Comparison of ENCODE assay signal across 26 cellular contexts in genomic region chr12:65930114-65930828, GRCh38.
A peak's percentile ranks its signal among the peaks of the same experiment; 100 is the strongest.
DNase-seq lines count a peak whose midpoint lies in the region; ATAC-seq and TF ChIP-seq lines count a peak whose summit lies in the region.
"Had no signal": no experiment of that assay in that cellular context is flagged by ENCODE, and none has a peak within 500 bp of the region (broad histone marks: within the 10 kb centered on the region; RNA-seq: fewer than 3 reads in every experiment).

No MANE protein-coding gene starts in this region.

- H3K27me3 Mint-ChIP-seq in MCF 10A (ENCODE audit: insufficient read depth, unreplicated experiment) (no peaks in the 10 kb centered on the region), WTC11 (ENCODE audit: low read depth) (no peaks in the 10 kb centered on the region), type B pancreatic cell (no peaks in the 10 kb centered on the region)
- H3K27me3 Mint-ChIP-seq in activated T-helper 17 cell treated with anti-CD3 and anti-CD28 coated beads, Interleukin-2, amount 50 U/mL, for 72 hours = peaks cover 31% of the 10 kb centered on the region

- CTCF ChIA-PET in MCF 10A (lab: Yijun Ruan, JAX) = interaction anchor here (0.5 to 1.4 kb wide), 4 partner anchors 18 to 1431 kb away, joined by 3 read pairs; no protein-coding TSS in a partner anchor
- CTCF ChIA-PET in WTC11 (lab: Charles Lee) = interaction anchor here (1.1 to 1.4 kb wide), 2 partner anchors 14 to 88 kb away, joined by 3 to 8 read pairs; no protein-coding TSS in a partner anchor

- TF ChIP-seq CTCF in MCF 10A (IDR thresholded peaks at IDR 0.05; ENCODE audit: unreplicated experiment) = no peak
- TF ChIP-seq CTCF in breast epithelium (IDR thresholded peaks at IDR 0.05) = no peak
- TF ChIP-seq CTCF in WTC11 (IDR thresholded peaks at IDR 0.05) = no peak
- no peak for TF ChIP-seq CTCF in type B pancreatic cell (conservative IDR thresholded peaks at IDR 0.05)
- TF ChIP-seq CTCF in suprapubic skin (IDR thresholded peaks at IDR 0.05) = no peak

- H4K5ac ChIP-seq in mesendoderm (ENCODE audit: low read length) = no peak overlapping the region

- no peak overlapping the region for H4K8ac ChIP-seq in mesendoderm (ENCODE audit: low read depth, low read length)

- H2BK5ac ChIP-seq in mesendoderm (ENCODE audit: low read length) = no peak overlapping the region

- H3K27ac Mint-ChIP-seq in MCF 10A (ENCODE audit: low read depth, unreplicated experiment) (peak overlapping the region; percentile 63), WTC11 (peak overlapping the region; percentile 80), type B pancreatic cell (peak overlapping the region; percentile 13)
- H3K27ac Mint-ChIP-seq in activated T-helper 17 cell treated with anti-CD3 and anti-CD28 coated beads, Interleukin-2, amount 50 U/mL, for 72 hours = no peak overlapping the region
- H3K27ac Mint-ChIP-seq: activated CD4-positive, alpha-beta T cell treated with anti-CD3 and anti-CD28 coated beads, Interleukin-2, amount 10 ng/mL, durations not matched to agents 7 days and 5 days; activated naive CD8-positive, alpha-beta T cell treated with anti-CD3 and anti-CD28 coated beads, Interleukin-2, amount 50 U/mL, for 24 hours; naive thymus-derived CD4-positive, alpha-beta T cell had no signal

- no peak overlapping the region for H2AK5ac ChIP-seq in mesendoderm (ENCODE audit: low read length)

- H3K4me1 Mint-ChIP-seq in MCF 10A (ENCODE audit: insufficient read depth, unreplicated experiment) (peaks cover 49% of the 10 kb centered on the region), WTC11 (peaks cover 65% of the 10 kb centered on the region), type B pancreatic cell (ENCODE audit: unreplicated experiment) (peaks cover 66% of the 10 kb centered on the region)
- H3K4me1 Mint-ChIP-seq in activated T-helper 17 cell treated with anti-CD3 and anti-CD28 coated beads, Interleukin-2, amount 50 U/mL, for 72 hours = no peaks in the 10 kb centered on the region
- H3K4me1 Mint-ChIP-seq: activated CD4-positive, alpha-beta T cell treated with anti-CD3 and anti-CD28 coated beads, Interleukin-2, amount 10 ng/mL, durations not matched to agents 7 days and 5 days had no signal

- no peak overlapping the region for H3K4me3 Mint-ChIP-seq in MCF 10A (ENCODE audit: unreplicated experiment)
- H3K4me3 Mint-ChIP-seq in WTC11 = peak overlapping the region; percentile 34
- H3K4me3 Mint-ChIP-seq in type B pancreatic cell = no peak overlapping the region
- H3K4me3 Mint-ChIP-seq in activated T-helper 17 cell treated with anti-CD3 and anti-CD28 coated beads, Interleukin-2, amount 50 U/mL, for 72 hours = no peak overlapping the region
- H3K4me3 Mint-ChIP-seq: activated CD4-positive, alpha-beta T cell treated with anti-CD3 and anti-CD28 coated beads, Interleukin-2, amount 10 ng/mL, durations not matched to agents 7 days and 5 days; activated naive CD8-positive, alpha-beta T cell treated with anti-CD3 and anti-CD28 coated beads, Interleukin-2, amount 50 U/mL, for 24 hours; naive thymus-derived CD4-positive, alpha-beta T cell had no signal

- H3K4me3 ChIP-seq in breast epithelium (no peak overlapping the region), mesendoderm (ENCODE audit: low read length) (no peak overlapping the region), suprapubic skin (no peak overlapping the region)
- H3K4me3 ChIP-seq: GM23248, K562, right lobe of liver had no signal

- ATAC-seq in WTC11 = no peak; the same call in 1 of the 2 replicates
- ATAC-seq in GM21619 (IDR thresholded peaks at IDR 0.05; ENCODE audit: unreplicated experiment) = no peak
- no peak for ATAC-seq in activated T-helper 17 cell treated with anti-CD3 and anti-CD28 coated beads, Interleukin-2, amount 50 U/mL, for 72 hours (replicated peaks)
- ATAC-seq: activated naive CD8-positive, alpha-beta T cell treated with anti-CD3 and anti-CD28 coated beads, Interleukin-2, amount 50 U/mL, for 24 hours; K562; naive thymus-derived CD4-positive, alpha-beta T cell had no signal

- H2BK15ac ChIP-seq in mesendoderm (replicated peaks; ENCODE audit: low read depth) = no peak overlapping the region

- no peak overlapping the region for H3K4me2 ChIP-seq in mesendoderm (ENCODE audit: low read length)

- H3K23ac ChIP-seq in mesendoderm (ENCODE audit: low read length) = no peak overlapping the region

- intact Hi-C loops in MCF 10A (cut with micrococcal nuclease) = no loop called here
- intact Hi-C loops in breast epithelium (cut with DNase I; ENCODE audit: low total_unique reads) = no loop called here

- TF ChIP-seq POLR2A in breast epithelium (IDR thresholded peaks at IDR 0.05) (no peak), suprapubic skin (IDR thresholded peaks at IDR 0.05) (no peak)

- no peak overlapping the region for H3K4ac ChIP-seq in mesendoderm (ENCODE audit: low read depth, low read length)

- no peaks in the 10 kb centered on the region for H3K36me3 ChIP-seq in breast epithelium
- H3K36me3 ChIP-seq in mesendoderm (ENCODE audit: control insufficient read depth, insufficient read depth, low read length) = no peaks in the 10 kb centered on the region
- H3K36me3 ChIP-seq in suprapubic skin = no peaks in the 10 kb centered on the region
- H3K36me3 ChIP-seq: BE2C, right lobe of liver had no signal

- no peak overlapping the region for H3K9ac ChIP-seq in mesendoderm (ENCODE audit: low read length)
- H3K9ac ChIP-seq: GM23248, parathyroid adenoma had no signal

- H3K79me2 ChIP-seq in mesendoderm (ENCODE audit: control insufficient read depth, insufficient read depth, low read length) = no peaks in the 10 kb centered on the region
- H3K79me2 ChIP-seq: parathyroid adenoma had no signal

- POLR2A ChIA-PET in MCF 10A (lab: Yijun Ruan, JAX) (interaction anchor here (0.6 to 2.9 kb wide), 7 partner anchors 11 to 155 kb away, joined by 3 to 27 read pairs (median 3); no protein-coding TSS in a partner anchor), WTC11 (lab: Charles Lee) (no interaction called here)

- H3K9me3 ChIP-seq in breast epithelium (no peaks in the 10 kb centered on the region), suprapubic skin (no peaks in the 10 kb centered on the region)
- H3K9me3 ChIP-seq: BE2C, right lobe of liver had no signal

- H3K56ac ChIP-seq in mesendoderm (ENCODE audit: low read length) = peak overlapping the region; percentile 17

- H3K36me3 Mint-ChIP-seq in MCF 10A (ENCODE audit: insufficient read depth, unreplicated experiment) (peaks cover 23% of the 10 kb centered on the region), WTC11 (no peaks in the 10 kb centered on the region), type B pancreatic cell (peaks cover 7% of the 10 kb centered on the region)
- no peaks in the 10 kb centered on the region for H3K36me3 Mint-ChIP-seq in activated T-helper 17 cell treated with anti-CD3 and anti-CD28 coated beads, Interleukin-2, amount 50 U/mL, for 72 hours (ENCODE audit: low read depth)
- H3K36me3 Mint-ChIP-seq: naive thymus-derived CD4-positive, alpha-beta T cell had no signal

- WGBS in mesendoderm (ENCODE audit: extremely low coverage, insufficient coverage, low lambda C conversion rate) = 100% methylated on average over 1 of the region's 7 CpGs
- WGBS in suprapubic skin = 83% methylated on average over 7 of the region's 7 CpGs

- H3K27me3 ChIP-seq in breast epithelium = no peaks in the 10 kb centered on the region
- H3K27me3 ChIP-seq in mesendoderm (ENCODE audit: insufficient read depth, low read length, poor library complexity) = no peaks in the 10 kb centered on the region
- peaks cover 8% of the 10 kb centered on the region for H3K27me3 ChIP-seq in suprapubic skin
- H3K27me3 ChIP-seq: BE2C, right lobe of liver had no signal

- no peak overlapping the region for H3K27ac ChIP-seq in breast epithelium
- H3K27ac ChIP-seq in mesendoderm (ENCODE audit: low read depth, low read length) = no peak overlapping the region
- H3K27ac ChIP-seq in suprapubic skin = no peak overlapping the region
- H3K27ac ChIP-seq: GM23248, parathyroid adenoma, right lobe of liver had no signal

- H3K9me3 Mint-ChIP-seq in MCF 10A (ENCODE audit: unreplicated experiment) = no peaks in the 10 kb centered on the region
- H3K9me3 Mint-ChIP-seq in WTC11 = no peaks in the 10 kb centered on the region
- H3K9me3 Mint-ChIP-seq in type B pancreatic cell = no peaks in the 10 kb centered on the region
- no peaks in the 10 kb centered on the region for H3K9me3 Mint-ChIP-seq in activated T-helper 17 cell treated with anti-CD3 and anti-CD28 coated beads, Interleukin-2, amount 50 U/mL, for 72 hours
- H3K9me3 Mint-ChIP-seq: activated CD4-positive, alpha-beta T cell treated with anti-CD3 and anti-CD28 coated beads, Interleukin-2, amount 10 ng/mL, durations not matched to agents 7 days and 5 days; activated naive CD8-positive, alpha-beta T cell treated with anti-CD3 and anti-CD28 coated beads, Interleukin-2, amount 50 U/mL, for 24 hours; naive thymus-derived CD4-positive, alpha-beta T cell had no signal

- no TSS peak for BruUV-seq in MCF 10A (replicated peaks; lab: Mats Ljungman, UMichigan)

- H3K4me1 ChIP-seq in breast epithelium (no peaks in the 10 kb centered on the region), mesendoderm (ENCODE audit: control insufficient read depth, low read depth, low read length) (peaks cover 17% of the 10 kb centered on the region), suprapubic skin (no peaks in the 10 kb centered on the region)
- H3K4me1 ChIP-seq: BE2C, parathyroid adenoma had no signal

- H2BK120ac ChIP-seq in mesendoderm (ENCODE audit: low read depth, low read length) = no peak overlapping the region

- TF ChIP-seq EP300 in suprapubic skin (IDR thresholded peaks at IDR 0.05) = no peak

- DNase-seq in MCF 10A (ENCODE audit: unreplicated experiment) (no peak), breast epithelium (ENCODE audit: low spot score in 2 of 2) (no peak), WTC11 (ENCODE audit: low spot score) (no peak), mesendoderm (no peak), type B pancreatic cell (ENCODE audit: extremely low spot score, unreplicated experiment) (no peak), suprapubic skin (ENCODE audit: low spot score in 2 of 2) (no peak)
- DNase-seq: activated CD4-positive, alpha-beta T cell treated with anti-CD3 and anti-CD28 coated beads, Interleukin-2, amount 10 ng/mL, durations not matched to agents 7 days and 5 days; activated CD8-positive, alpha-beta memory T cell treated with anti-CD3 and anti-CD28 coated beads, Interleukin-2, amount 50 U/mL, for 48 hours; activated effector memory CD4-positive, alpha-beta T cell treated with Interleukin-2 at 50 U/mL for 16 hours; activated naive CD8-positive, alpha-beta T cell treated with anti-CD3 and anti-CD28 coated beads, Interleukin-2, amount 50 U/mL, for 24 hours; BE2C; effector memory CD4-positive, alpha-beta T cell; GM23248; naive thymus-derived CD4-positive, alpha-beta T cell; NCI-H1694; NCI-H2227 treated with DMSO at 0.1 percent for 48 hours; NCI-H748 treated with DMSO at 0.1 percent for 48 hours; right lobe of liver; SHP77; stimulated activated CD4-positive, alpha-beta T cell treated with anti-CD3 and anti-CD28 coated beads, Interleukin-15, amount 100 ng/mL, for 24 hours; stimulated activated CD8-positive, alpha-beta memory T cell treated with anti-CD3 and anti-CD28 coated beads, Interleukin-4, amount 100 ng/mL, for 48 hours; T-helper 1 cell had no signal

- no peaks in the 10 kb centered on the region for H3K79me1 ChIP-seq in mesendoderm (ENCODE audit: low read length)

- peak overlapping the region; percentile 87 for H3K18ac ChIP-seq in mesendoderm (ENCODE audit: low read length)

TF ChIP-seq in WTC11, 78 proteins besides CTCF, POLR2A, EP300 and RAD21 (continues in another document):
- no peak for TF ChIP-seq MYBL2 (CRISPR knock-in tag; IDR thresholded peaks at IDR 0.05)
